ENCODE assay signal across 8 cellular contexts in genomic region chr10:23439452-23439919, GRCh38. TPM values are rescaled to one million over a fixed set of nuclear protein-coding genes. Genes with fewer than 3 reads are reported as not detected.
DNase-seq lines count a peak whose midpoint lies in the region; ATAC-seq, FAIRE-seq and TF ChIP-seq lines count a peak whose summit lies in the region.

No MANE protein-coding gene starts in this region.

- no peaks in the 10 kb centered on the region for H3K9me3 ChIP-seq in HUES6 (ENCODE audit: control insufficient read depth, insufficient read depth, low read depth, low read length)
- H3K9me3 ChIP-seq in GM12878 (replicated peaks; ENCODE audit: control insufficient read depth, insufficient read depth, low read length): no peaks in the 10 kb centered on the region
- H3K9me3 ChIP-seq in HepG2 (ENCODE audit: low read length): no peaks in the 10 kb centered on the region
- H3K9me3 ChIP-seq in tibial nerve: no peaks in the 10 kb centered on the region

- in situ Hi-C loops in Caki2 (cut with HindIII; ENCODE audit: low pct_unique_long_range_greater_than_20kb, low sequenced_read_pairs) (no loop called here), GM12878 (cut with MboI) (no loop called here), HepG2 (cut with HindIII; ENCODE audit: extremely low pct_ligation_motif_present, low pct_unique_long_range_greater_than_20kb) (no loop called here), GM13977 (cut with MboI; ENCODE audit: low pct_unique_long_range_greater_than_20kb, low sequenced_read_pairs, unreplicated experiment) (no loop called here)

- FAIRE-seq in GM12878 (lab: Jason Lieb, UNC) (no peak), HepG2 (lab: Jason Lieb, UNC) (no peak)

- H3K36me3 ChIP-seq in HUES6 (ENCODE audit: control insufficient read depth, insufficient read depth, low read length) (no peaks in the 10 kb centered on the region), GM12878 (ENCODE audit: control insufficient read depth in 2 of 2, insufficient read depth in 2 of 2, low read length in 1 of 2) (no peaks in the 10 kb centered on the region), HepG2 (replicated peaks in 1 of 2; ENCODE audit: control insufficient read depth in 1 of 2, insufficient read depth in 2 of 2, low read length in 2 of 2) (no peaks in the 10 kb centered on the region), tibial nerve (peaks cover 0 to 11% (median 0%) of the 10 kb centered on the region in 3 donors)

- TF ChIP-seq EP300 in GM12878 (IDR thresholded peaks at IDR 0.05; ENCODE audit: borderline replicate concordance in 1 of 2, control insufficient read depth in 1 of 2, low read depth in 2 of 2, low read length in 2 of 2) (no peak), HepG2 (IDR thresholded peaks at IDR 0.05; ENCODE audit: low read depth in 2 of 2, low read length in 2 of 2) (no peak), HepG2 (CRISPR knock-in tag; IDR thresholded peaks at IDR 0.05; ENCODE audit: borderline replicate concordance) (no peak), tibial nerve (IDR thresholded peaks at IDR 0.05) (no peak)

- TF ChIP-seq RAD21 in GM12878 (IDR thresholded peaks at IDR 0.05; ENCODE audit: insufficient read depth, low read depth, low read length) (no peak), HepG2 (CRISPR knock-in tag; IDR thresholded peaks at IDR 0.05) (no peak)

- CTCF ChIA-PET in GM12878 (lab: Yijun Ruan, JAX) (no interaction called here), HepG2 (lab: Yijun Ruan, JAX; ENCODE audit: low intra/inter-chr PET ratio, low total read pairs) (no interaction called here)

- H3K79me2 ChIP-seq in GM12878 (ENCODE audit: control insufficient read depth, insufficient read depth, low read length) (peaks cover 3% of the 10 kb centered on the region), HepG2 (ENCODE audit: insufficient read depth, low read length) (peaks cover 2% of the 10 kb centered on the region)

- H2AFZ ChIP-seq in GM12878 (ENCODE audit: control insufficient read depth, low read depth, low read length): peak overlapping the region; percentile 84
- no peak overlapping the region for H2AFZ ChIP-seq in HepG2 (ENCODE audit: low read length)

- H3K4me1 ChIP-seq in HUES6 (ENCODE audit: control insufficient read depth, insufficient read depth, low read length) (peaks cover 6% of the 10 kb centered on the region; the same call in 1 of the 2 replicates), GM12878 (ENCODE audit: control insufficient read depth, insufficient read depth, low read length) (peaks cover 4% of the 10 kb centered on the region), HepG2 (ENCODE audit: insufficient read depth, low read length) (peaks cover 20% of the 10 kb centered on the region), tibial nerve (peaks cover 0 to 42% (median 23%) of the 10 kb centered on the region in 4 donors)

- H4K20me1 ChIP-seq in GM12878 (ENCODE audit: control insufficient read depth, insufficient read depth) (no peaks in the 10 kb centered on the region), HepG2 (ENCODE audit: insufficient read depth, low read length) (no peaks in the 10 kb centered on the region)

- H3K9ac ChIP-seq in HUES6 (ENCODE audit: low read length): peak overlapping the region; percentile 1
- peak overlapping the region; percentile 72; the same call in 1 of the 2 replicates for H3K9ac ChIP-seq in GM12878 (ENCODE audit: control insufficient read depth, insufficient read depth, low read length)
- peak overlapping the region; percentile 70; the same call in 1 of the 2 replicates for H3K9ac ChIP-seq in HepG2 (ENCODE audit: insufficient read depth, low read depth, low read length)

- intact Hi-C loops in GM12878 (cut with micrococcal nuclease; ENCODE audit: unreplicated experiment): no loop called here
- intact Hi-C loops in HepG2 (cut with micrococcal nuclease; ENCODE audit: unreplicated experiment): loop anchor here (5.0 kb wide), 1 partner anchor 92 kb away; no protein-coding TSS in a partner anchor

- 0% methylated on average over 3 of the region's 74 CpGs for WGBS in GM12878 (ENCODE audit: insufficient coverage, insufficient replicate concordance, low lambda C conversion rate, missing lambda C conversion rate)
- no CpG with 5 or more reads among the region's 74 CpGs for WGBS in HepG2 (ENCODE audit: low lambda C conversion rate)
- 0% methylated on average over 19 of the region's 74 CpGs; no CpG with 5 or more reads in 1 of the 2 donors for WGBS in tibial nerve, 2 donors

- SMC1A ChIA-PET in GM12878 (lab: Charles Lee; ENCODE audit: uncharacterized antibody, unreplicated experiment): no interaction called here

- BruUV-seq in GM12878 (replicated peaks; lab: Mats Ljungman, UMichigan) (no TSS peak), HepG2 (replicated peaks; lab: Mats Ljungman, UMichigan) (no TSS peak)

- H3K27ac ChIP-seq in HUES6 (ENCODE audit: low read depth, low read length) (no peak overlapping the region), GM12878 (ENCODE audit: control insufficient read depth, insufficient read depth) (no peak overlapping the region; the same call in 1 of the 2 replicates), HepG2 (ENCODE audit: extremely low read length, insufficient read depth, low read length) (no peak overlapping the region), tibial nerve (peak overlapping the region; percentile 89 to 98 (median 97))

- H3K4me3 ChIP-seq in HUES6 (ENCODE audit: low read depth, low read length): peak overlapping the region; percentile 75
- H3K4me3 ChIP-seq in GM12878: peak overlapping the region; percentile 61
- H3K4me3 ChIP-seq in HepG2 (replicated peaks in 1 of 3; ENCODE audit: insufficient read depth in 1 of 3, low read depth in 2 of 3, low read length in 3 of 3): peak overlapping the region; percentile 75 to 82 (median 78); a peak in 5 of 6 replicates
- H3K4me3 ChIP-seq in tibial nerve: peak overlapping the region; percentile 76 to 90 (median 82)

- TF ChIP-seq POLR2A in GM12878 (IDR thresholded peaks at IDR 0.05; ENCODE audit: low read depth, low read length) (peak; percentile 17; the same call in 1 of the 2 replicates), HepG2 (IDR thresholded peaks at IDR 0.05; ENCODE audit: insufficient read depth in 1 of 2, low read depth in 2 of 2, low read length in 2 of 2) (no peak), tibial nerve (IDR thresholded peaks at IDR 0.05) (no peak)

- peak; percentile 14 for DNase-seq in Caki2 (ENCODE audit: low read depth)
- DNase-seq in GM20000 (ENCODE audit: low spot score): peak; percentile 71
- DNase-seq in GM12878 (ENCODE audit: low read depth, low spot score): no peak
- DNase-seq in HepG2 (ENCODE audit: low spot score): no peak
- peak in 1 of 2 donors; percentile 12 for DNase-seq in tibial nerve (ENCODE audit: low spot score in 2 of 2)
- DNase-seq in GM13977 (ENCODE audit: low spot score): no peak
- no peak for DNase-seq in activated gamma-delta T cell treated with Interleukin-2 at 50 U/mL for 16 hours

- no peak for ATAC-seq in GM12878
- ATAC-seq in HepG2: peak; percentile 8; the same call in 1 of the 3 replicates

- RAD21 ChIA-PET in GM12878 (lab: Charles Lee; ENCODE audit: unreplicated experiment): no interaction called here

- no peak for TF ChIP-seq CTCF in GM20000 (IDR thresholded peaks at IDR 0.05; ENCODE audit: extremely low read depth, missing control alignments)
- no peak for TF ChIP-seq CTCF in GM12878 (IDR thresholded peaks at IDR 0.05 in 2 of 3, conservative IDR thresholded peaks at IDR 0.05 in 1 of 3; ENCODE audit: control insufficient read depth in 2 of 3, extremely low read depth in 1 of 3, insufficient read depth in 1 of 3, low read depth in 3 of 3, low read length in 3 of 3)
- no peak for TF ChIP-seq CTCF in HepG2 (CRISPR knock-in tag; IDR thresholded peaks at IDR 0.05)
- TF ChIP-seq CTCF in tibial nerve (IDR thresholded peaks at IDR 0.05): no peak
- TF ChIP-seq CTCF in GM13977 (IDR thresholded peaks at IDR 0.05; ENCODE audit: extremely low read depth, insufficient read depth, missing control alignments): no peak

- H3K27me3 ChIP-seq in HUES6 (ENCODE audit: control insufficient read depth, insufficient read depth, low read length) (peaks cover 12% of the 10 kb centered on the region), GM12878 (replicated peaks in 1 of 2; ENCODE audit: control insufficient read depth in 2 of 2, insufficient read depth in 2 of 2, low read length in 1 of 2) (peaks cover 3 to 5% of the 10 kb centered on the region in 2 experiments; a peak in 2 of 4 replicates), HepG2 (ENCODE audit: control insufficient read depth in 1 of 2, insufficient read depth in 2 of 2, low read length in 2 of 2) (no peaks in the 10 kb centered on the region), tibial nerve (no peaks in the 10 kb centered on the region)

- peak overlapping the region; percentile 85 for H3K4me2 ChIP-seq in GM12878 (ENCODE audit: control insufficient read depth, insufficient read depth)
- peak overlapping the region; percentile 95 for H3K4me2 ChIP-seq in HepG2 (ENCODE audit: low read depth, low read length)

- POLR2A ChIA-PET in GM12878 (lab: Charles Lee): no interaction called here
- POLR2A ChIA-PET in HepG2 (lab: Yijun Ruan, JAX): no interaction called here

RNA-seq across cellular contexts. Expression of gene OTUD1, which starts 0.6 kb away (rescaled TPM):
- 13.1 and 14.8 TPM in 2 replicates for total RNA-seq in Caki2 (2014; rRNA removed; shearing (Covaris generic); ENCODE audit: low replicate concordance)
- total RNA-seq in GM12878 (2013; cell fraction: nucleolus; rRNA removed): 0.17 TPM in 1 of 2 replicates, not detected in the other
- total RNA-seq in GM12878 (2014; rRNA removed) (0.76 and 0.90 TPM in 2 replicates), GM12878 (2014; rRNA removed; fragmentation: Illumina TruSeq; extraction: Trizol) (0.63 and 0.88 TPM in 2 replicates), GM12878 (2021) (1.6 and 1.8 TPM in 2 replicates), HepG2 (2016; rRNA removed; fragmentation: Illumina TruSeq; extraction: Trizol) (1.2 and 1.3 TPM in 2 replicates), tibial nerve (10 to 100 TPM; 12.1 to 18.6 (median 15.9) TPM)
- polyA plus RNA-seq in GM12878 (2011; ENCODE audit: low read depth): 1.3 TPM
- polyA plus RNA-seq in GM12878 (2011; rRNA removed) (0.09 and 0.18 TPM in 2 replicates), GM12878 (2014; fragmentation: Illumina TruSeq; extraction: Trizol) (0.53 and 0.89 TPM in 2 replicates), GM12878 (2014; fragmentation: Nextera tagmentation; extraction: Ambion mirVana) (under 1 TPM; 0.42 to 0.64 TPM), GM12878 (2014; rRNA removed) (0.65 and 0.69 TPM in 2 replicates), GM12878 (2016; fragmentation: Nextera tagmentation; extraction: Ambion mirVana) (under 1 TPM in 1 of 2 experiments, not detected in 1; 0.39 TPM), HepG2 (2011; rRNA removed) (1.4 and 1.6 TPM in 2 replicates)
- 0.04 and 0.08 TPM in 2 replicates for polyA plus RNA-seq in GM12878 (2011; cell fraction: cytosol; rRNA removed)
- 0.06 and 0.15 TPM in 2 replicates for polyA plus RNA-seq in GM12878 (2011; cell fraction: nucleus; rRNA removed)
- polyA plus RNA-seq in GM12878 (2012): 3.1 and 4.6 TPM in 2 replicates
- polyA minus RNA-seq in GM12878 (2011; rRNA and poly(A)+ RNA removed): 0.07 and 0.21 TPM in 2 replicates
- polyA minus RNA-seq in GM12878 (2011; cell fraction: cytosol; rRNA and poly(A)+ RNA removed): not detected in 2 replicates
- 0.12 and 0.19 TPM in 2 replicates for polyA minus RNA-seq in GM12878 (2011; cell fraction: nucleus; rRNA and poly(A)+ RNA removed)
- total RNA-seq in HepG2 (2016; cell fraction: cytosol; rRNA removed; fragmentation: Illumina TruSeq; extraction: Trizol; ENCODE audit: low read depth): 0.10 and 0.18 TPM in 2 replicates
- 1.3 TPM in 2 replicates for total RNA-seq in HepG2 (2016; cell fraction: insoluble cytoplasmic fraction; rRNA removed; fragmentation: Illumina TruSeq; extraction: Trizol)
- total RNA-seq in HepG2 (2016; cell fraction: membrane; rRNA removed; fragmentation: Illumina TruSeq; extraction: Trizol): 1.00 and 1.5 TPM in 2 replicates
- 1.8 and 3.3 TPM in 2 replicates for total RNA-seq in HepG2 (2016; cell fraction: nucleus; rRNA removed; fragmentation: Illumina TruSeq; extraction: Trizol)
- polyA plus RNA-seq in HepG2 (2011; cell fraction: cytosol; rRNA removed): 0.90 and 1.2 TPM in 2 replicates
- 0.95 and 1.1 TPM in 2 replicates for polyA plus RNA-seq in HepG2 (2011; cell fraction: nucleus; rRNA removed)
- 3.4 and 3.5 TPM in 2 replicates for polyA plus RNA-seq in HepG2 (2012)
- 0.28 and 0.36 TPM in 2 replicates for polyA plus RNA-seq in HepG2 (2016; cell fraction: cytosol; fragmentation: Illumina TruSeq; extraction: Trizol; ENCODE audit: low read depth)
- polyA plus RNA-seq in HepG2 (2016; cell fraction: insoluble cytoplasmic fraction; fragmentation: Illumina TruSeq; extraction: Trizol; ENCODE audit: low read depth): 1.7 and 2.0 TPM in 2 replicates
- polyA plus RNA-seq in HepG2 (2016; cell fraction: membrane; fragmentation: Illumina TruSeq; extraction: Trizol; ENCODE audit: low read depth): 0.70 and 1.1 TPM in 2 replicates
- 2.5 TPM in 2 replicates for polyA plus RNA-seq in HepG2 (2016; cell fraction: nucleus; fragmentation: Illumina TruSeq; extraction: Trizol; ENCODE audit: insufficient read depth, low read depth)
- polyA minus RNA-seq in HepG2 (2011; rRNA and poly(A)+ RNA removed; ENCODE audit: low replicate concordance): 1.9 and 5.2 TPM in 2 replicates
- 1.5 and 1.7 TPM in 2 replicates for polyA minus RNA-seq in HepG2 (2011; cell fraction: cytosol; rRNA and poly(A)+ RNA removed)
- 2.8 and 3.7 TPM in 2 replicates for polyA minus RNA-seq in HepG2 (2011; cell fraction: nucleus; rRNA and poly(A)+ RNA removed)

Comparison
In these comparisons a context has a peak if more than half of its experiments do, and no peak if none do; other contexts are left out.
1. DNase-seq: peak in Caki2 (single experiment) and GM20000 (single experiment); none in GM12878 (single experiment), HepG2 (single experiment), GM13977 (single experiment) and activated gamma-delta T cell treated with Interleukin-2 at 50 U/mL for 16 hours (single experiment).
2. H3K27ac ChIP-seq: peak in tibial nerve (4 of 4); none in HUES6 (single experiment), GM12878 (single experiment) and HepG2 (single experiment).
3. H3K9ac ChIP-seq: peak in every context shown above with its lines; median percentile 72 in GM12878; 70 in HepG2; 1 in HUES6.
4. Peak in every context shown above with its lines, with median percentiles within 50 percentile points of each other: H3K4me3 ChIP-seq.